Comparison of ENCODE assay signal across 22 cellular contexts in the genomic region with DNA sequence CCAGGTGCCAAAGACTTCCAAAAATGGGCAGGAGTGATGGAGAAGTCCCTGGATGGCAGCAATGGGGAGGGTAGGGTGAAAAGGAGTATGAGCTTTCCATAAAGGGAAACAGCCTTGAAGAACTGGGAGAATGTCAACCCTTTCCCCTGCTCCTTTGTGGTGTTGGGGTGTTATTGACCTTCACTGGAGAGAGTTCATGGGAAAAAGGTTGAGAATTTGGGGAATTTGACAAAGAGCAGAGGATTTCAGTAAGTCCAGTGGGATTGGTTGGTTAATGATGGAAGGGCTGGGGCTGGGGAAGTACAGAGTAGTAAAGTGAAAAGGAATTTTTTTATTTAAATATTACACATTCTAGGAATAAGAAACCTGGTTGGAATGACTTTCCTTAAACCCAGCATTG.
"Had no signal": no experiment of that assay in that cellular context is flagged by ENCODE, and none has a peak within 500 bp of the region (broad histone marks: within the 10 kb centered on the region; RNA-seq: fewer than 3 reads in every experiment).

No MANE protein-coding gene starts in this region.

- H3K4me3 Mint-ChIP-seq: activated B cell treated with CpG ODN at 0.5 μM for 24 hours; activated CD4-positive, alpha-beta memory T cell treated with anti-CD3 and anti-CD28 coated beads, Interleukin-2, amount 10 ng/mL, durations not matched to agents 7 days and 5 days; activated naive CD4-positive, alpha-beta T cell treated with anti-CD3 and anti-CD28 coated beads, Interleukin-2, amount 10 ng/mL, durations not matched to agents 7 days and 5 days; activated naive CD8-positive, alpha-beta T cell treated with anti-CD3 and anti-CD28 coated beads for 36 hours; activated T-cell treated with anti-CD3 and anti-CD28 coated beads, Interleukin-2, amount 50 U/mL, for 72 hours; T-cell had no signal

- H3K27ac ChIP-seq: SK-N-MC had no signal

- H3K27ac Mint-ChIP-seq: activated B cell treated with CpG ODN at 0.5 μM for 24 hours; activated CD4-positive, alpha-beta memory T cell treated with anti-CD3 and anti-CD28 coated beads, Interleukin-2, amount 10 ng/mL, durations not matched to agents 7 days and 5 days; activated naive CD4-positive, alpha-beta T cell treated with anti-CD3 and anti-CD28 coated beads, Interleukin-2, amount 10 ng/mL, durations not matched to agents 7 days and 5 days; activated naive CD8-positive, alpha-beta T cell treated with anti-CD3 and anti-CD28 coated beads for 36 hours; activated T-cell treated with anti-CD3 and anti-CD28 coated beads, Interleukin-2, amount 50 U/mL, for 72 hours; activated T-helper 2 cell treated with anti-CD3 and anti-CD28 coated beads, Interferon-gamma antibody, Interleukin-2, Interleukin-4, amounts not matched to agents 10 μg/mL and 5 μg/mL and 100 μg/mL, durations not matched to agents 14 hours and 24 hours and 36 hours had no signal

- H3K9me3 Mint-ChIP-seq: activated B cell treated with CpG ODN at 0.5 μM for 24 hours; activated CD4-positive, alpha-beta memory T cell treated with anti-CD3 and anti-CD28 coated beads, Interleukin-2, amount 10 ng/mL, durations not matched to agents 7 days and 5 days; activated naive CD4-positive, alpha-beta T cell treated with anti-CD3 and anti-CD28 coated beads, Interleukin-2, amount 10 ng/mL, durations not matched to agents 7 days and 5 days; activated naive CD8-positive, alpha-beta T cell treated with anti-CD3 and anti-CD28 coated beads for 36 hours; activated T-cell treated with anti-CD3 and anti-CD28 coated beads, Interleukin-2, amount 50 U/mL, for 72 hours; activated T-helper 2 cell treated with anti-CD3 and anti-CD28 coated beads, Interferon-gamma antibody, Interleukin-2, Interleukin-4, amounts not matched to agents 10 μg/mL and 5 μg/mL and 100 μg/mL, durations not matched to agents 14 hours and 24 hours and 36 hours; T-cell had no signal

- ATAC-seq: T-cell had no signal

- H3K4me3 ChIP-seq: SK-N-MC had no signal

- H3K27me3 Mint-ChIP-seq: activated B cell treated with CpG ODN at 0.5 μM for 24 hours; activated CD4-positive, alpha-beta memory T cell treated with anti-CD3 and anti-CD28 coated beads, Interleukin-2, amount 10 ng/mL, durations not matched to agents 7 days and 5 days; activated naive CD4-positive, alpha-beta T cell treated with anti-CD3 and anti-CD28 coated beads, Interleukin-2, amount 10 ng/mL, durations not matched to agents 7 days and 5 days; activated naive CD8-positive, alpha-beta T cell treated with anti-CD3 and anti-CD28 coated beads for 36 hours; T-cell had no signal

- DNase-seq: activated B cell treated with CpG ODN at 0.5 μM for 24 hours; activated CD4-positive, alpha-beta memory T cell treated with anti-CD3 and anti-CD28 coated beads, Interleukin-2, amount 10 ng/mL, durations not matched to agents 7 days and 5 days; activated CD4-positive, alpha-beta T cell treated with anti-CD3 and anti-CD28 coated beads for 1 hour; activated CD4-positive, alpha-beta T cell treated with anti-CD3 and anti-CD28 coated beads, Interleukin-2, amount 50 U/mL, for 1 hour; activated gamma-delta T cell treated with Interleukin-2 at 50 U/mL for 16 hours; activated naive CD4-positive, alpha-beta T cell treated with anti-CD3 and anti-CD28 coated beads, Interleukin-2, amount 10 ng/mL, durations not matched to agents 7 days and 5 days; activated naive CD8-positive, alpha-beta T cell treated with anti-CD3 and anti-CD28 coated beads for 36 hours; activated T-cell treated with anti-CD3 and anti-CD28 coated beads for 4 hours; activated T-cell treated with anti-CD3 and anti-CD28 coated beads, Interleukin-2, amount 50 U/mL, for 72 hours; aorta; central memory CD4-positive, alpha-beta T cell; cortex of kidney; NCI-H1105; NCI-H1436; NCI-H1694 treated with DMSO at 0.1 percent for 48 hours; NCI-H2029 treated with DMSO at 0.1 percent for 48 hours; NCI-H510A treated with DMSO at 0.1 percent for 48 hours; NCI-H69; T-cell; T1000 had no signal
